2 cellular contexts compared by ENCODE assay signal in genomic region chr5:90111354-90112070, GRCh38.
TF ChIP-seq lines count a peak whose summit lies in the region.

No MANE protein-coding gene starts in this region.

TF ChIP-seq in GM23338, 12 proteins besides CTCF, POLR2A, EP300 and RAD21 (continued from another document):
- TF ChIP-seq EZH2phosphoT487 (IDR thresholded peaks at IDR 0.05; ENCODE audit: unreplicated experiment) (no peak), REST (IDR thresholded peaks at IDR 0.05; ENCODE audit: unreplicated experiment) (no peak), NANOG (IDR thresholded peaks at IDR 0.05; ENCODE audit: borderline replicate concordance) (no peak), JUNB (IDR thresholded peaks at IDR 0.05; ENCODE audit: unreplicated experiment) (no peak), ZNF462 (CRISPR knock-in tag; IDR thresholded peaks at IDR 0.05) (no peak), EZH2 (IDR thresholded peaks at IDR 0.05; ENCODE audit: low read depth, unreplicated experiment) (no peak), POLR2AphosphoS5 (IDR thresholded peaks at IDR 0.05; ENCODE audit: low read depth) (no peak), CREB1 (CRISPR knock-in tag; IDR thresholded peaks at IDR 0.05; ENCODE audit: low read depth) (no peak)
TF ChIP-seq in GM23338: peak in this region for 0.

TF ChIP-seq in endothelial cell of umbilical vein, 7 proteins besides CTCF, POLR2A, EP300 and RAD21:
- TF ChIP-seq MAX (IDR thresholded peaks at IDR 0.05; ENCODE audit: insufficient read depth, insufficient read length) (no peak), POLR2AphosphoS5 (IDR thresholded peaks at IDR 0.05; ENCODE audit: insufficient read depth, low read depth, low read length) (no peak), JUN (IDR thresholded peaks at IDR 0.05; ENCODE audit: borderline replicate concordance, insufficient read depth, insufficient read length, low read depth) (no peak), GATA2 (IDR thresholded peaks at IDR 0.05; ENCODE audit: insufficient read depth, insufficient read length, low read depth, low read length) (no peak), EZH2 (IDR thresholded peaks at IDR 0.05; ENCODE audit: borderline replicate concordance, low read depth, low read length, severe bottlenecking) (no peak), FOS (IDR thresholded peaks at IDR 0.05; ENCODE audit: borderline replicate concordance, insufficient read depth, low read length) (no peak), MYC (IDR thresholded peaks at IDR 0.05; ENCODE audit: low read depth, low read length) (no peak)
